Comparison of ENCODE assay signal across 9 cellular contexts in the genomic region with DNA sequence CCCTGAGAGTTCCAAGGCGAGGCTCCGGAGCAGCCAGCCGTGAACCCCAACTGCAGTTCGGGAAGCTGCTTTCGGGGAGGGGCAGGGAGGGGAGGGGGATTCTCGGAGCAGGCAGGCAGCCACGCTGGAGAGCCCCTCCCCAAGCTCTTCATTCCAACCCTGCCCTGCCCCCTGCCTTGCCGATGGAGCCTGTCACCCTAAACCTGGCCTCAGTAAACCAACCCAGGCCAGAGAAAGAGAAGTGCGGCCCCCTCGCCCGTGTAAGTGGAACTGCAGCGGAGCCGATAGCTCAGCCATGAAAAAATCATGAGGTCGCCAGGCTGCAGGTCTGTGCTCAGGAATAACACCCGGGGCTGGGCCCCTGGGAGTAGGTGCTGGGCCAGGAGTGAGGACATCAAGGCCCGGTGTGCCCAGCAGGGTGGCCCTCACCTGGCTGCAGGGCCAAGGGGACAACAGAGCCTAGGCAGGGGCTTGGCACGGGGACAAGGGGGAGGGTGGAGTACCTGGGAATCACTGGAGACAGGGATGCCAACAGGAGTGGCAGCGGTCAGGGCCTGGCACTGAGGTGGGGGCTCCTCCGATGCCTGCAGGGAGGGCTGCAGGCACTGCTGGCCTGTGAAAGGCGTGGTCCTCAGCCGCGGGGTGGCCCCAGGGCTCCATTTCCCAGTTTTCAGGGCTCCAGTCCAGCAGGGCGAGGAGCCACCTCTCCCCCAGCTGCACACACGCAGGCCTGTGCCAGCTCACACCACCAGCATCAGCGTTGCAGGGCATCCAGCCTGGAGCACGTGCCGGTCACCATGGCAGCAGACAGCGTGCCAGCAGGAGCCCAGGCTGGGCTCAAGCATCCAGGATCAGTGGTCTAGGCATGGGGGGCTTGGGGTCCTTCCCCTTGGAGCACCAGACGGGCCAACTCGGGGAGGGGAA. TPM values are rescaled to one million over a fixed set of nuclear protein-coding genes. Genes with fewer than 3 reads are reported as not detected.
DNase-seq lines count a peak whose midpoint lies in the region; ATAC-seq and TF ChIP-seq lines count a peak whose summit lies in the region.
"Had no signal": no experiment of that assay in that cellular context is flagged by ENCODE, and none has a peak within 500 bp of the region (broad histone marks: within the 10 kb centered on the region; RNA-seq: fewer than 3 reads in every experiment).

No MANE protein-coding gene starts in this region.

- no peak overlapping the region for H3K4me3 ChIP-seq in A673 (ENCODE audit: low read depth, low read length, poor library complexity, severe bottlenecking)

- CTCF ChIA-PET in A673 (lab: Charles Lee) = interaction anchor here (0.5 kb wide), 2 partner anchors 45 to 270 kb away, joined by 3 read pairs; no protein-coding TSS in a partner anchor
- CTCF ChIA-PET in activated naive CD4-positive, alpha-beta T cell treated with anti-CD3 and anti-CD28 coated beads, Interleukin-2, amount 10 ng/mL, durations not matched to agents 7 days and 5 days (lab: Charles Lee) = interaction anchor here (0.9 to 1.0 kb wide), 2 partner anchors 16 to 78 kb away, joined by 3 read pairs; no protein-coding TSS in a partner anchor

- H3K36me3 ChIP-seq in A673 (ENCODE audit: insufficient read depth, low read length, poor library complexity, severe bottlenecking) = no peaks in the 10 kb centered on the region

- DNase-seq in A673 (ENCODE audit: low spot score) (peak; percentile 53), HT1080 (ENCODE audit: low read depth) (peak; percentile 56), left ventricle myocardium superior (peak; percentile 70), mesenteric fat pad (ENCODE audit: low spot score) (no peak)
- DNase-seq in activated naive CD4-positive, alpha-beta T cell treated with anti-CD3 and anti-CD28 coated beads, Interleukin-2, amount 10 ng/mL, durations not matched to agents 7 days and 5 days = no peak
- DNase-seq: stimulated activated naive B cell treated with anti-CD40 and anti-IgM and Interleukin-4, amounts not matched to agents 10 μg/mL and 1 μg/mL and 100 μg/mL, for 72 hours had no signal

- POLR2A ChIA-PET in A673 (lab: Charles Lee; ENCODE audit: low non-redundant PET) = no interaction called here

- H3K4me1 ChIP-seq in A673 (ENCODE audit: insufficient read depth, low read length, poor library complexity, severe bottlenecking) = no peaks in the 10 kb centered on the region

- peaks cover 70% of the 10 kb centered on the region for H3K27me3 Mint-ChIP-seq in activated naive CD4-positive, alpha-beta T cell treated with anti-CD3 and anti-CD28 coated beads, Interleukin-2, amount 10 ng/mL, durations not matched to agents 7 days and 5 days

- H3K27ac Mint-ChIP-seq in activated naive CD4-positive, alpha-beta T cell treated with anti-CD3 and anti-CD28 coated beads, Interleukin-2, amount 10 ng/mL, durations not matched to agents 7 days and 5 days = no peak overlapping the region

- no peaks in the 10 kb centered on the region for H3K9me3 ChIP-seq in A673 (ENCODE audit: low read depth, low read length, poor library complexity, severe bottlenecking)

- no peaks in the 10 kb centered on the region for H3K9me3 Mint-ChIP-seq in activated naive CD4-positive, alpha-beta T cell treated with anti-CD3 and anti-CD28 coated beads, Interleukin-2, amount 10 ng/mL, durations not matched to agents 7 days and 5 days
- H3K9me3 Mint-ChIP-seq: stimulated activated naive B cell treated with anti-CD40 and anti-IgM and Interleukin-4, amounts not matched to agents 10 μg/mL and 1 μg/mL and 100 μg/mL, for 72 hours had no signal

- BruUV-seq in A673 (replicated peaks; lab: Mats Ljungman, UMichigan) = no TSS peak

- ATAC-seq in SK-N-SH treated with all-trans-retinoic acid at 6 μM for 48 hours (peak; percentile 51), left ventricle myocardium superior (peak; percentile 50), GM21423 (IDR thresholded peaks at IDR 0.05; ENCODE audit: unreplicated experiment) (no peak), HG02623 (IDR thresholded peaks at IDR 0.05; ENCODE audit: unreplicated experiment) (no peak)

- H3K27ac ChIP-seq in A673 (ENCODE audit: low read depth, low read length, poor library complexity, severe bottlenecking) = no peak overlapping the region

- no peak overlapping the region for H3K4me3 Mint-ChIP-seq in activated naive CD4-positive, alpha-beta T cell treated with anti-CD3 and anti-CD28 coated beads, Interleukin-2, amount 10 ng/mL, durations not matched to agents 7 days and 5 days
- H3K4me3 Mint-ChIP-seq: stimulated activated naive B cell treated with anti-CD40 and anti-IgM and Interleukin-4, amounts not matched to agents 10 μg/mL and 1 μg/mL and 100 μg/mL, for 72 hours had no signal

- intact Hi-C loops in A673 (cut with micrococcal nuclease; ENCODE audit: unreplicated experiment) (no loop called here), left ventricle myocardium superior (cut with micrococcal nuclease) (no loop called here)

- 0 out of 2 replicates have a peak, but pooled peaks have one; percentile 24 for TF ChIP-seq CTCF in A673 (conservative IDR thresholded peaks at IDR 0.05; ENCODE audit: low read depth, low read length)

- H3K4me1 Mint-ChIP-seq in activated naive CD4-positive, alpha-beta T cell treated with anti-CD3 and anti-CD28 coated beads, Interleukin-2, amount 10 ng/mL, durations not matched to agents 7 days and 5 days = peaks cover 4% of the 10 kb centered on the region

- no peaks in the 10 kb centered on the region for H3K36me3 Mint-ChIP-seq in activated naive CD4-positive, alpha-beta T cell treated with anti-CD3 and anti-CD28 coated beads, Interleukin-2, amount 10 ng/mL, durations not matched to agents 7 days and 5 days

- peaks cover 9% of the 10 kb centered on the region for H3K27me3 ChIP-seq in A673 (replicated peaks; ENCODE audit: insufficient read depth, low read depth, low read length, poor library complexity)

TF ChIP-seq in SK-N-SH treated with all-trans-retinoic acid at 6 μM for 48 hours, 23 proteins besides CTCF, POLR2A, EP300 and RAD21:
- no peak for TF ChIP-seq ZNF70 (CRISPR knock-in tag; IDR thresholded peaks at IDR 0.05)
- no peak for TF ChIP-seq ZC3H10 (CRISPR knock-in tag; IDR thresholded peaks at IDR 0.05)
- no peak for TF ChIP-seq GLIS3 (CRISPR knock-in tag; IDR thresholded peaks at IDR 0.05)

RNA-seq across cellular contexts. Expression of gene FSCN2, which starts 4.8 kb away (rescaled TPM):
- total RNA-seq in A673 (2021) (0.26 and 0.31 TPM in 2 replicates), left ventricle myocardium superior (0.50 TPM), mesenteric fat pad (0.39 TPM)
- total RNA-seq in HT1080 (2014; rRNA removed; shearing (Covaris generic)) = 0.37 and 0.40 TPM in 2 replicates
- not detected in 2 replicates for polyA plus RNA-seq in HT1080 (2015; cell fraction: cytosol; rRNA removed)
- polyA plus RNA-seq in HT1080 (2015; cell fraction: nucleus; rRNA removed) = 0.38 and 0.73 TPM in 2 replicates

RNA-seq across cellular contexts. Expression of gene ACTG1, which starts 10.8 kb away (rescaled TPM):
- 2,855 and 3,247 TPM in 2 replicates for total RNA-seq in A673 (2021)
- 4,314 and 7,335 TPM in 2 replicates for total RNA-seq in HT1080 (2014; rRNA removed; shearing (Covaris generic))
- 7,415 and 8,369 TPM in 2 replicates for polyA plus RNA-seq in HT1080 (2015; cell fraction: cytosol; rRNA removed)
- 6,090 and 6,682 TPM in 2 replicates for polyA plus RNA-seq in HT1080 (2015; cell fraction: nucleus; rRNA removed)
- total RNA-seq in left ventricle myocardium superior = 357 TPM
- total RNA-seq in mesenteric fat pad = 1,641 TPM

RNA-seq across cellular contexts. Expression of gene FAAP100, which starts 28.8 kb away (rescaled TPM):
- 49.4 and 49.5 TPM in 2 replicates for total RNA-seq in A673 (2021)
- 28.7 and 31.6 TPM in 2 replicates for total RNA-seq in HT1080 (2014; rRNA removed; shearing (Covaris generic))
- polyA plus RNA-seq in HT1080 (2015; cell fraction: cytosol; rRNA removed) = 18.1 and 19.3 TPM in 2 replicates
- 58.8 and 66.8 TPM in 2 replicates for polyA plus RNA-seq in HT1080 (2015; cell fraction: nucleus; rRNA removed)
- 15.4 TPM for total RNA-seq in left ventricle myocardium superior
- 25.5 TPM for total RNA-seq in mesenteric fat pad

Comparison
In these comparisons a context has a peak if more than half of its experiments do, and no peak if none do; other contexts are left out.
1. DNase-seq: peak in A673 (single experiment), HT1080 (single experiment) and left ventricle myocardium superior (single experiment); none in activated naive CD4-positive, alpha-beta T cell treated with anti-CD3 and anti-CD28 coated beads, Interleukin-2, amount 10 ng/mL, durations not matched to agents 7 days and 5 days (single experiment) and mesenteric fat pad (single experiment).
2. ATAC-seq: peak in SK-N-SH treated with all-trans-retinoic acid at 6 μM for 48 hours (single experiment) and left ventricle myocardium superior (single experiment); none in GM21423 (single experiment) and HG02623 (single experiment).